8 cellular contexts compared by ENCODE assay signal in the genomic region with DNA sequence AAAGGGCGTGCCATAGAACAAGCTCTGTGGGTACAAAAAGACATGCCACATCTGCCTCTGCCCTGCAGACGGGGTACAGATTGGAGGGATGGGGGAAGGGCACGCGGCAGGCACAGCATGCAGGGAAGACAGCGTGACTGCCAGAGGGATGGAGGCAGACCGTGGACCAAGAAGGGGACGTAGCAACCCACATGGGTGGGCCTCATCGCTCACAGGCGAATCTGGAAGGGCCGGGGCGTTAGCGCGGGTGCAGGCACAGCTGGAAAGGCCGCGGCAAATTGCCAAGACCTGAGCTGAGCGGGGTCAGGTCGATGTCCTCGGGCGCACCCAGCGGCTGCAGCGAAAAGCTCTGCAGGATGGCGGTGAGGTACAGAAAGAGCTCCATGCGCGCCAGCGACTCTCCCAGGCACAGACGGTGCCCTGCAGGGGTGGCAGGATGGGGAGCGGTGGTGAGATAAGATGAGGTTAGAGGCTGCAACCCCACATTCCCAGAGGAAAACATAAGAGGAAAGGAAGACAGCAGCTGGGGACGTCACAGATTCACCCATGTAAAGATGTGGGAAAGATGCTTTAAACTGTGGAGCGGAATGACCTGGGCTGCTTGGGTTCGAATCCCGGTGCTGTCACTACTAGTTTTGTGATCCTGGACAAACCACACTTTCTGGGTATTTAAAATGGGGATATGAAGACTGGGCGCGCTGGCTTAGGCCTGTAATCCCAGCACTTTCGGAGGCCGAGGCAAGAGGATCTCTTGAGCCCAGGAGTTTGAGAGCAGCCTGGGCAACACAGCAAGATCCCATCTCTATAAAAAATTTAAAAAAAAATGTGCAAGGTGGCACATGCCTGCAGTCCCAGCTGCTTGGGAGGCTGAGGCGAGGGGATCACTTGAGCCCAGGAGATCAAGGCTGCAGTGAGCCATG. TPM values are rescaled to one million over a fixed set of nuclear protein-coding genes. Genes with fewer than 3 reads are reported as not detected.
DNase-seq lines count a peak whose midpoint lies in the region; ATAC-seq, FAIRE-seq and TF ChIP-seq lines count a peak whose summit lies in the region.
"Not testable (repeated sequence)": the region's sequence is repeated elsewhere in the genome, so short reads cannot be mapped to it uniquely, and the experiment has no call there.

No MANE protein-coding gene starts in this region.

- H3K27ac Mint-ChIP-seq in T-cell = peak overlapping the region; percentile 50 to 75

- not testable (repeated sequence) for TF ChIP-seq POLR2A in A549 (IDR thresholded peaks at IDR 0.05; ENCODE audit: low read length); erythroblast (IDR thresholded peaks at IDR 0.05; ENCODE audit: low read length)

- peak overlapping the region; percentile 71 to 83 (median 79) for H3K4me3 Mint-ChIP-seq in T-cell

- CTCF ChIA-PET in A549 (lab: Yijun Ruan, JAX) (interaction anchor here (0.5 to 9.6 kb wide), 42 partner anchors 7 to 488 kb away, joined by 3 to 146 read pairs (median 4); partner anchors contain the start of genes AXL, EGLN2 and RAB4B), T-cell (lab: Charles Lee) (interaction anchor here in 1 of 2 donors (0.6 to 2.8 kb wide), 7 partner anchors 12 to 157 kb away, joined by 3 to 11 read pairs (median 5); partner anchors contain the start of genes ACTMAP, EGLN2, RAB4B and SNRPA)

- H3K4me2 ChIP-seq in A549 = peak overlapping the region; percentile 73

- peak overlapping the region; percentile 54 to 76 for H3K27ac ChIP-seq in A549

- TF ChIP-seq RAD21 in A549 (conservative IDR thresholded peaks at IDR 0.05 in 1 of 2, IDR thresholded peaks at IDR 0.05 in 1 of 2) = peak; percentile 47 to 61; a peak in 4 of 5 replicates

- H3K9me3 Mint-ChIP-seq in T-cell = not testable (repeated sequence)

- POLR2A ChIA-PET in A549 (lab: Yijun Ruan, JAX) = interaction anchor here (0.6 kb wide), 1 partner anchor 29 kb away, joined by 9 read pairs; no protein-coding TSS in a partner anchor
- POLR2A ChIA-PET in T-cell (lab: Charles Lee) = not testable (repeated sequence)

- peak; percentile 53 for TF ChIP-seq CTCF in A549 (IDR thresholded peaks at IDR 0.05)

- H3K4me1 Mint-ChIP-seq in T-cell = peaks cover 25 to 34% (median 33%) of the 10 kb centered on the region in 3 donors

- peak; percentile 90 for FAIRE-seq in A549 (lab: Jason Lieb, UNC)
- FAIRE-seq in GM18507 (lab: Jason Lieb, UNC) = peak; percentile 87

- H3K4me1 ChIP-seq in A549 = peaks cover 39% of the 10 kb centered on the region

- H3K27me3 Mint-ChIP-seq in T-cell = not testable (repeated sequence)

- ATAC-seq in A549 = peak; percentile 93 to 94
- ATAC-seq in T-cell (replicated peaks in 1 of 4) = peak; percentile 85 to 95 (median 88)

- H3K9me3 ChIP-seq in A549 = not testable (repeated sequence)

- TF ChIP-seq EP300 in A549 (IDR thresholded peaks at IDR 0.05) = not testable (repeated sequence)

- peak overlapping the region; percentile 20; the same call in 2 of the 3 replicates for H3K4me3 ChIP-seq in A549

- DNase-seq in A549 (ENCODE audit: low read depth in 1 of 2, low spot score in 1 of 2) (peak in 1 of 2 experiments; percentile 69), NCI-H1092 treated with DMSO at 0.1 percent for 48 hours (lab: John Stamatoyannopoulos, UW) (peak; percentile 44), T-cell (peak; percentile 51 to 84 (median 74)), activated gamma-delta T cell treated with Interleukin-2 at 50 U/mL for 16 hours (peak; percentile 69), erythroblast (lab: John Stamatoyannopoulos, UW) (peak; percentile 85 to 88), mesenteric fat pad (ENCODE audit: low spot score) (peak; percentile 93)
- DNase-seq in GM18507 (ENCODE audit: extremely low spot score, insufficient read length, low read depth) = not testable (repeated sequence)
- DNase-seq in stimulated activated CD4-positive, alpha-beta T cell treated with anti-CD3 and anti-CD28 coated beads, Interleukin-15, amount 100 ng/mL, for 24 hours = peak; percentile 84

- not testable (repeated sequence) for H3K36me3 Mint-ChIP-seq in T-cell

- 34% methylated on average over 25 of the region's 36 CpGs for WGBS in A549 (ENCODE audit: missing lambda C conversion rate)

TF ChIP-seq in A549, 52 proteins besides CTCF, POLR2A, EP300 and RAD21:
- TF ChIP-seq, protein P1, sequence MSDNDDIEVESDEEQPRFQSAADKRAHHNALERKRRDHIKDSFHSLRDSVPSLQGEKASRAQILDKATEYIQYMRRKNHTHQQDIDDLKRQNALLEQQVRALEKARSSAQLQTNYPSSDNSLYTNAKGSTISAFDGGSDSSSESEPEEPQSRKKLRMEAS (IDR thresholded peaks at IDR 0.05) = peak; percentile 2; the same call in 1 of the 2 replicates
- peak; percentile 49 for TF ChIP-seq SMC3 (IDR thresholded peaks at IDR 0.05)

RNA-seq across cellular contexts. Expression of gene EGLN2, which starts 19.7 kb away (rescaled TPM):
- polyA plus RNA-seq in A549 (2011; rRNA removed) (34.7 and 45.5 TPM in 2 replicates), A549 (2017; fragmentation: RNase III; extraction: RNeasy Plus Mini Kit Qiagen cat#74134 plus additional on column Dnase treatment) (79.2 to 81.4 TPM (median 80.3 TPM) in 3 replicates)
- polyA plus RNA-seq in A549 (2012; cell fraction: cytosol; rRNA removed) = 107 and 141 TPM in 2 replicates
- 199 and 212 TPM in 2 replicates for polyA plus RNA-seq in A549 (2012; cell fraction: nucleus; rRNA removed)
- polyA minus RNA-seq in A549 (2011; rRNA and poly(A)+ RNA removed) = 72.7 and 78.7 TPM in 2 replicates
- total RNA-seq in T-cell (100 to 1,000 TPM; 150 to 234 (median 224) TPM), mesenteric fat pad (113 TPM)

RNA-seq across cellular contexts. Expression of gene CYP2A6, which starts 31.5 kb away (rescaled TPM):
- not detected in 2 replicates for polyA plus RNA-seq in A549 (2011; rRNA removed)
- 0.03 TPM in 1 of 2 replicates, not detected in the other for polyA plus RNA-seq in A549 (2012; cell fraction: cytosol; rRNA removed)
- polyA plus RNA-seq in A549 (2012; cell fraction: nucleus; rRNA removed) = 0.05 TPM in 1 of 2 replicates, not detected in the other
- not detected in 3 replicates for polyA plus RNA-seq in A549 (2017; fragmentation: RNase III; extraction: RNeasy Plus Mini Kit Qiagen cat#74134 plus additional on column Dnase treatment)
- polyA minus RNA-seq in A549 (2011; rRNA and poly(A)+ RNA removed) = not detected in 2 replicates
- total RNA-seq in T-cell = 1 to 10 TPM in 1 of 5 donors, under 1 TPM in 2, not detected in 2; 0.59 to 1.1 (median 0.66) TPM
- 0.48 TPM for total RNA-seq in mesenteric fat pad

RNA-seq across cellular contexts. Expression of gene RAB4B, which starts 40.7 kb away (rescaled TPM):
- 20.7 and 25.0 TPM in 2 replicates for polyA plus RNA-seq in A549 (2011; rRNA removed)
- polyA plus RNA-seq in A549 (2012; cell fraction: cytosol; rRNA removed) = 30.0 and 35.6 TPM in 2 replicates
- polyA plus RNA-seq in A549 (2012; cell fraction: nucleus; rRNA removed) = 39.3 and 46.0 TPM in 2 replicates
- 17.1 to 23.3 TPM (median 22.9 TPM) in 3 replicates for polyA plus RNA-seq in A549 (2017; fragmentation: RNase III; extraction: RNeasy Plus Mini Kit Qiagen cat#74134 plus additional on column Dnase treatment)
- 6.9 and 13.6 TPM in 2 replicates for polyA minus RNA-seq in A549 (2011; rRNA and poly(A)+ RNA removed)
- 10 to 100 TPM; 42.4 to 77.9 (median 63.2) TPM for total RNA-seq in T-cell
- total RNA-seq in mesenteric fat pad = 26.9 TPM

RNA-seq across cellular contexts. Expression of gene MIA, which starts 43.4 kb away (rescaled TPM):
- not detected in 2 replicates for polyA plus RNA-seq in A549 (2011; rRNA removed)
- polyA plus RNA-seq in A549 (2012; cell fraction: cytosol; rRNA removed) = not detected in 2 replicates
- polyA plus RNA-seq in A549 (2012; cell fraction: nucleus; rRNA removed) = 0.48 and 2.0 TPM in 2 replicates
- not detected in 3 replicates for polyA plus RNA-seq in A549 (2017; fragmentation: RNase III; extraction: RNeasy Plus Mini Kit Qiagen cat#74134 plus additional on column Dnase treatment)
- 1.8 TPM in 1 of 2 replicates, not detected in the other for polyA minus RNA-seq in A549 (2011; rRNA and poly(A)+ RNA removed)
- total RNA-seq in T-cell = 1 to 10 TPM in 4 of 5 donors, not detected in 1; 1.5 to 5.2 (median 4.1) TPM
- not detected for total RNA-seq in mesenteric fat pad
